In the genomic region with DNA sequence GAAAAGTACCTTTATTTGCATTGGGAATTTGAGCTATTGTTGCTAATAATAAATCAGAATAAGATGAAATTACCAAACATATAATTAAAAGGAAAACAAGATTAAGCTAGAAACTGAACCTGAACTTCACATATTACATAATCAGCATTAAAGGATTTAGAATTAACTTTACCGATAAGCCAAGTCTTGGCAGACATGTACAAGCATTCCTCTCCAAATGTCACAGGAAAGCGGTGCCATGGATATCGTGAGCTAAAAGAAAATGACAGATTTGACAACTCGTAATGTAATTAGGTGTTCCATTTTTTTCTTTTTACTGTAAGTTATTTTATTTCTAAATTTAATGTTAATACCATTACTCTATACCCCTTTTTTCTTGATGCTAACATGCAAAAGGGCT, we compare ENCODE assay signal across 23 cellular contexts. TPM values are rescaled to one million over a fixed set of nuclear protein-coding genes. Genes with fewer than 3 reads are reported as not detected.
DNase-seq lines count a peak whose midpoint lies in the region; ATAC-seq and TF ChIP-seq lines count a peak whose summit lies in the region.
"Had no signal": no experiment of that assay in that cellular context is flagged by ENCODE, and none has a peak within 500 bp of the region (broad histone marks: within the 10 kb centered on the region; RNA-seq: fewer than 3 reads in every experiment).

No MANE protein-coding gene starts in this region.

- H3K9me3 Mint-ChIP-seq in Calu3 (ENCODE audit: low read depth, unreplicated experiment), result no peaks in the 10 kb centered on the region
- H3K9me3 Mint-ChIP-seq in GM23338, result no peaks in the 10 kb centered on the region
- H3K9me3 Mint-ChIP-seq: CD4-positive, alpha-beta T cell; CD8-positive, alpha-beta T cell had no signal

- no peaks in the 10 kb centered on the region for H3K9me3 ChIP-seq in SK-N-SH
- H3K9me3 ChIP-seq: A549; BLaER1 treated with 17β-estradiol and CSF1 and Interleukin-3, amounts not matched to agents 10 nM and 100 nM; Caco-2 had no signal

- H3K36me3 Mint-ChIP-seq in Calu3 (ENCODE audit: insufficient read depth, unreplicated experiment) (peaks cover 6% of the 10 kb centered on the region), GM23338 (ENCODE audit: low read depth) (no peaks in the 10 kb centered on the region)

- no peak overlapping the region for H3K9ac ChIP-seq in SK-N-SH
- H3K9ac ChIP-seq: BLaER1 treated with 17β-estradiol and CSF1 and Interleukin-3, amounts not matched to agents 10 nM and 100 nM had no signal

- no peak overlapping the region for H3K27ac ChIP-seq in SK-N-SH (ENCODE audit: low read depth in 2 of 2, low read length in 1 of 2)
- H3K27ac ChIP-seq in GM23338 (ENCODE audit: low read depth), result no peak overlapping the region
- H3K27ac ChIP-seq: 22Rv1; A549; BLaER1 treated with 17β-estradiol and CSF1 and Interleukin-3, amounts not matched to agents 10 nM and 100 nM; C4-2B had no signal

- no peak overlapping the region for H3K27ac Mint-ChIP-seq in Calu3 (ENCODE audit: unreplicated experiment)
- H3K27ac Mint-ChIP-seq in GM23338, result no peak overlapping the region
- H3K27ac Mint-ChIP-seq: B cell; CD4-positive, alpha-beta T cell; CD8-positive, alpha-beta T cell had no signal

- H3K4me3 Mint-ChIP-seq in Calu3 (ENCODE audit: low read depth, unreplicated experiment), result no peak overlapping the region
- no peak overlapping the region for H3K4me3 Mint-ChIP-seq in GM23338
- H3K4me3 Mint-ChIP-seq: B cell; CD4-positive, alpha-beta T cell; CD8-positive, alpha-beta T cell had no signal

- 86% methylated on average over 4 of the region's 4 CpGs for WGBS in SK-N-SH (ENCODE audit: low lambda C conversion rate)

- TF ChIP-seq RAD21 in SK-N-SH (IDR thresholded peaks at IDR 0.05; ENCODE audit: low read length), result no peak

- DNase-seq in SK-N-SH (no peak), left lobe of liver (ENCODE audit: low spot score) (no peak), retinal pigment epithelial cell (ENCODE audit: low read depth) (peak; percentile 81), Calu3 (no peak), GM23338 (ENCODE audit: low spot score) (no peak)
- DNase-seq: AML-193; Caco-2; CD4-positive, alpha-beta T cell; CD8-positive, alpha-beta T cell; DMS 273 treated with DMSO at 0.1 percent for 48 hours; DMS153; DMS53; DMS79; DND-41; EL; GF-D8 had no signal

- H3K4me1 ChIP-seq in SK-N-SH (ENCODE audit: control insufficient read depth in 1 of 2, insufficient read depth in 2 of 2, low read depth in 1 of 2, low read length in 1 of 2) (no peaks in the 10 kb centered on the region; a peak in 1 of 4 replicates), GM23338 (ENCODE audit: insufficient read depth) (peaks cover 7% of the 10 kb centered on the region; the same call in 1 of the 2 replicates)
- H3K4me1 ChIP-seq: A549, Caco-2 had no signal

- no TSS peak for BruUV-seq in Calu3 (replicated peaks; lab: Mats Ljungman, UMichigan)

- H3K9me2 ChIP-seq in SK-N-SH, result no peaks in the 10 kb centered on the region
- no peaks in the 10 kb centered on the region for H3K9me2 ChIP-seq in GM23338 (ENCODE audit: insufficient read depth)

- no peak overlapping the region for H2AFZ ChIP-seq in SK-N-SH (ENCODE audit: low read depth)
- no peak overlapping the region for H2AFZ ChIP-seq in GM23338

- TF ChIP-seq EP300 in SK-N-SH (IDR thresholded peaks at IDR 0.05; ENCODE audit: borderline replicate concordance in 1 of 2, low read depth in 1 of 2, low read length in 1 of 2), result no peak

- H4K20me1 ChIP-seq in SK-N-SH (ENCODE audit: insufficient read depth) (no peaks in the 10 kb centered on the region), GM23338 (replicated peaks; ENCODE audit: insufficient read depth) (no peaks in the 10 kb centered on the region)
- H4K20me1 ChIP-seq: BLaER1 treated with 17β-estradiol and CSF1 and Interleukin-3, amounts not matched to agents 10 nM and 100 nM had no signal

- no peak overlapping the region for H3K4me3 ChIP-seq in SK-N-SH (ENCODE audit: low read depth in 2 of 2, low read length in 1 of 2)
- H3K4me3 ChIP-seq in retinal pigment epithelial cell (ENCODE audit: low read length), result no peak overlapping the region
- no peak overlapping the region for H3K4me3 ChIP-seq in GM23338
- H3K4me3 ChIP-seq: A549; BLaER1 treated with 17β-estradiol and CSF1 and Interleukin-3, amounts not matched to agents 10 nM and 100 nM had no signal

- CTCF ChIA-PET in SK-N-SH (lab: Yijun Ruan, JAX), result interaction anchor here (0.9 kb wide), 1 partner anchor 19 kb away, joined by 3 read pairs; no protein-coding TSS in a partner anchor
- CTCF ChIA-PET in Calu3 (lab: Charles Lee), result no interaction called here

- no peaks in the 10 kb centered on the region for H3K79me2 ChIP-seq in SK-N-SH (ENCODE audit: insufficient read depth)
- no peaks in the 10 kb centered on the region for H3K79me2 ChIP-seq in GM23338 (replicated peaks; ENCODE audit: insufficient read depth)

- no peak for TF ChIP-seq CTCF in SK-N-SH (IDR thresholded peaks at IDR 0.05)
- TF ChIP-seq CTCF in retinal pigment epithelial cell (conservative IDR thresholded peaks at IDR 0.05; ENCODE audit: low read depth, low read length), result no peak
- no peak for TF ChIP-seq CTCF in Calu3 (IDR thresholded peaks at IDR 0.05; ENCODE audit: unreplicated experiment)
- no peak for TF ChIP-seq CTCF in GM23338 (conservative IDR thresholded peaks at IDR 0.05; ENCODE audit: low read depth in 2 of 2)

- H3K4me1 Mint-ChIP-seq in Calu3 (ENCODE audit: low read depth, unreplicated experiment) (no peaks in the 10 kb centered on the region), GM23338 (peaks cover 11% of the 10 kb centered on the region; the same call in 2 of the 3 replicates)

- H3F3A ChIP-seq in SK-N-SH (replicated peaks; ENCODE audit: insufficient read depth) (no peaks in the 10 kb centered on the region), GM23338 (replicated peaks; ENCODE audit: low read depth) (no peaks in the 10 kb centered on the region)

- H3K4me2 ChIP-seq in SK-N-SH (no peak overlapping the region), GM23338 (no peak overlapping the region)
- H3K4me2 ChIP-seq: A549; BLaER1 treated with 17β-estradiol and CSF1 and Interleukin-3, amounts not matched to agents 10 nM and 100 nM had no signal

- no peaks in the 10 kb centered on the region for H3K36me3 ChIP-seq in SK-N-SH (replicated peaks in 1 of 2; ENCODE audit: control insufficient read depth in 1 of 2, insufficient read depth in 2 of 2, low read length in 1 of 2)
- H3K36me3 ChIP-seq in GM23338 (ENCODE audit: insufficient read depth), result no peaks in the 10 kb centered on the region

- ATAC-seq in SK-N-SH treated with all-trans-retinoic acid at 6 μM for 48 hours, result no peak
- ATAC-seq in left lobe of liver, result peak; percentile 27
- no peak for ATAC-seq in GM23338
- ATAC-seq: A549; CD8-positive, alpha-beta T cell had no signal

- POLR2A ChIA-PET in SK-N-SH (lab: Yijun Ruan, JAX), result no interaction called here

- intact Hi-C loops in Calu3 (cut with micrococcal nuclease; ENCODE audit: unreplicated experiment), result no loop called here

- H3K27me3 ChIP-seq in SK-N-SH (ENCODE audit: insufficient read depth), result no peaks in the 10 kb centered on the region
- no peaks in the 10 kb centered on the region for H3K27me3 ChIP-seq in GM23338 (ENCODE audit: insufficient read depth)
- H3K27me3 ChIP-seq: BLaER1 treated with 17β-estradiol and CSF1 and Interleukin-3, amounts not matched to agents 10 nM and 100 nM had no signal

- H3K27me3 Mint-ChIP-seq in Calu3 (ENCODE audit: unreplicated experiment), result no peaks in the 10 kb centered on the region
- H3K27me3 Mint-ChIP-seq in GM23338 (ENCODE audit: insufficient read depth, low read depth, poor library complexity), result no peaks in the 10 kb centered on the region
- H3K27me3 Mint-ChIP-seq: B cell; CD4-positive, alpha-beta T cell had no signal

TF ChIP-seq in SK-N-SH treated with all-trans-retinoic acid at 6 μM for 48 hours, 23 proteins besides CTCF, POLR2A, EP300 and RAD21:
- TF ChIP-seq BACH2 (CRISPR knock-in tag; IDR thresholded peaks at IDR 0.05; ENCODE audit: borderline replicate concordance) (no peak), GLIS3 (CRISPR knock-in tag; IDR thresholded peaks at IDR 0.05) (no peak), ISL1 (CRISPR knock-in tag; IDR thresholded peaks at IDR 0.05) (peak; percentile 33; the same call in 1 of the 2 replicates), ZFP30 (CRISPR knock-in tag; IDR thresholded peaks at IDR 0.05) (no peak)

TF ChIP-seq in SK-N-SH, 30 proteins besides CTCF, POLR2A, EP300 and RAD21 (continues in another document):
- TF ChIP-seq CHD2 (IDR thresholded peaks at IDR 0.05; ENCODE audit: low read length, partially characterized antibody) (no peak), YY1 (IDR thresholded peaks at IDR 0.05; ENCODE audit: low read depth) (no peak)
- TF ChIP-seq, protein P1, sequence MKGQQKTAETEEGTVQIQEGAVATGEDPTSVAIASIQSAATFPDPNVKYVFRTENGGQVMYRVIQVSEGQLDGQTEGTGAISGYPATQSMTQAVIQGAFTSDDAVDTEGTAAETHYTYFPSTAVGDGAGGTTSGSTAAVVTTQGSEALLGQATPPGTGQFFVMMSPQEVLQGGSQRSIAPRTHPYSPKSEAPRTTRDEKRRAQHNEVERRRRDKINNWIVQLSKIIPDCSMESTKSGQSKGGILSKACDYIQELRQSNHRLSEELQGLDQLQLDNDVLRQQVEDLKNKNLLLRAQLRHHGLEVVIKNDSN (IDR thresholded peaks at IDR 0.05; ENCODE audit: borderline replicate concordance, low read depth), result no peak

TF ChIP-seq in GM23338, 12 proteins besides CTCF, POLR2A, EP300 and RAD21 (continues in another document):
- no peak for TF ChIP-seq STAT1 (IDR thresholded peaks at IDR 0.05; ENCODE audit: unreplicated experiment)

RNA-seq across cellular contexts. Expression of a gene that starts 51.5 kb away (rescaled TPM):
- polyA plus RNA-seq in SK-N-SH (2012; rRNA removed) (not detected in 2 replicates), GM23338 (2016; fragmentation: Nextera tagmentation; extraction: Ambion mirVana) (2.8 and 2.9 TPM in 2 replicates)
- polyA plus RNA-seq in SK-N-SH (2012; cell fraction: cytosol; rRNA removed), result under 0.01 TPM in 1 of 2 replicates, not detected in the other
- not detected in 2 replicates for polyA plus RNA-seq in SK-N-SH (2012; cell fraction: nucleus; rRNA removed)
- total RNA-seq in left lobe of liver (0.68 TPM), Calu3 (2022) (54.7 and 65.6 TPM in 2 replicates)
- 9.6 and 11.3 TPM in 2 replicates for total RNA-seq in GM23338 (2014; rRNA removed; shearing (Covaris generic))
- total RNA-seq: A172 had no signal

RNA-seq across cellular contexts. Expression of a gene that starts 55.1 kb away (rescaled TPM):
- polyA plus RNA-seq in SK-N-SH (2012; rRNA removed), result 4.4 and 5.1 TPM in 2 replicates
- 6.4 and 7.1 TPM in 2 replicates for polyA plus RNA-seq in SK-N-SH (2012; cell fraction: cytosol; rRNA removed)
- polyA plus RNA-seq in SK-N-SH (2012; cell fraction: nucleus; rRNA removed), result 1.3 and 2.1 TPM in 2 replicates
- total RNA-seq in left lobe of liver, result 98.8 TPM
- total RNA-seq in Calu3 (2022), result 3.4 and 5.4 TPM in 2 replicates
- 1.9 and 2.4 TPM in 2 replicates for total RNA-seq in GM23338 (2014; rRNA removed; shearing (Covaris generic))
- polyA plus RNA-seq in GM23338 (2016; fragmentation: Nextera tagmentation; extraction: Ambion mirVana), result 1.4 and 1.6 TPM in 2 replicates

Comparison
In these comparisons a context has a peak if more than half of its experiments do, and no peak if none do; other contexts are left out.
1. RNA of a gene that starts 55.1 kb away (total RNA-seq): 98.8 TPM in left lobe of liver (single experiment); 3.4 to 5.4 TPM in Calu3 and 1.9 to 2.4 TPM in GM23338; every median in the first group is over 10 times any median in the second.